Comparison of ENCODE assay signal across 8 cellular contexts in genomic region chr16:46388354-46388753, GRCh38.
DNase-seq lines count a peak whose midpoint lies in the region; ATAC-seq and TF ChIP-seq lines count a peak whose summit lies in the region.
"Not testable (repeated sequence)": the region's sequence is repeated elsewhere in the genome, so short reads cannot be mapped to it uniquely, and the experiment has no call there.

No MANE protein-coding gene starts in this region.

- not testable (repeated sequence) for H3K27ac Mint-ChIP-seq in T-helper 2 cell treated with Interferon-gamma antibody and Interleukin-4, amounts not matched to agents 5 μg/mL and 100 μg/mL, for 36 hours; stimulated activated naive B cell treated with anti-CD40 and anti-IgM and Interleukin-4, amounts not matched to agents 10 μg/mL and 1 μg/mL and 100 μg/mL, for 72 hours

- H3K36me3 Mint-ChIP-seq in T-helper 2 cell treated with Interferon-gamma antibody and Interleukin-4, amounts not matched to agents 5 μg/mL and 100 μg/mL, for 36 hours (ENCODE audit: low read depth) = not testable (repeated sequence)
- H3K36me3 Mint-ChIP-seq in stimulated activated naive B cell treated with anti-CD40 and anti-IgM and Interleukin-4, amounts not matched to agents 10 μg/mL and 1 μg/mL and 100 μg/mL, for 72 hours = peaks cover 7 to 11% of the 10 kb centered on the region in 2 donors

- H2AFZ ChIP-seq in MM.1S (ENCODE audit: low read length) = not testable (repeated sequence)

- not testable (repeated sequence) for H3K9me3 ChIP-seq in MM.1S (replicated peaks; ENCODE audit: insufficient read depth, low read length)

- H3F3A ChIP-seq in MM.1S (ENCODE audit: insufficient read depth, low read length) = not testable (repeated sequence)

- H3K4me3 ChIP-seq in MM.1S (ENCODE audit: low read length) = not testable (repeated sequence)

- not testable (repeated sequence) for TF ChIP-seq CTCF in MM.1S (IDR thresholded peaks at IDR 0.05; ENCODE audit: low read length)

- H4K20me1 ChIP-seq in MM.1S (ENCODE audit: insufficient read depth, low read length) = not testable (repeated sequence)

- H3K27ac ChIP-seq in MM.1S (ENCODE audit: low read length) = not testable (repeated sequence)

- not testable (repeated sequence) for H3K27me3 ChIP-seq in MM.1S (replicated peaks; ENCODE audit: insufficient read depth, low read length)

- H3K4me3 Mint-ChIP-seq in T-helper 2 cell treated with Interferon-gamma antibody and Interleukin-4, amounts not matched to agents 5 μg/mL and 100 μg/mL, for 36 hours; stimulated activated naive B cell treated with anti-CD40 and anti-IgM and Interleukin-4, amounts not matched to agents 10 μg/mL and 1 μg/mL and 100 μg/mL, for 72 hours: not testable (repeated sequence)

- H3K4me1 ChIP-seq in MM.1S (ENCODE audit: low read length) = not testable (repeated sequence)

- DNase-seq in A172 (ENCODE audit: low spot score) (peak; percentile 67), G401 (ENCODE audit: low spot score) (peak; percentile 33), MM.1S (peak; percentile 19), ecto neural progenitor cell (ENCODE audit: low spot score) (peak; percentile 74), islet precursor cell (peak; percentile 53), myocyte (ENCODE audit: low read depth) (peak; percentile 33)
- DNase-seq in T-helper 2 cell treated with Interferon-gamma antibody and Interleukin-4, amounts not matched to agents 5 μg/mL and 100 μg/mL, for 36 hours (ENCODE audit: low spot score) = peak; percentile 55
- peak; percentile 47 for DNase-seq in stimulated activated naive B cell treated with anti-CD40 and anti-IgM and Interleukin-4, amounts not matched to agents 10 μg/mL and 1 μg/mL and 100 μg/mL, for 72 hours

- not testable (repeated sequence) for H3K27me3 Mint-ChIP-seq in T-helper 2 cell treated with Interferon-gamma antibody and Interleukin-4, amounts not matched to agents 5 μg/mL and 100 μg/mL, for 36 hours (ENCODE audit: low read depth); stimulated activated naive B cell treated with anti-CD40 and anti-IgM and Interleukin-4, amounts not matched to agents 10 μg/mL and 1 μg/mL and 100 μg/mL, for 72 hours

- in situ Hi-C loops in G401 (cut with HindIII; ENCODE audit: low sequenced_read_pairs) = not testable (repeated sequence)

- H3K9me3 Mint-ChIP-seq in T-helper 2 cell treated with Interferon-gamma antibody and Interleukin-4, amounts not matched to agents 5 μg/mL and 100 μg/mL, for 36 hours = peaks cover 17% of the 10 kb centered on the region
- peaks cover 12 to 15% of the 10 kb centered on the region in 2 donors for H3K9me3 Mint-ChIP-seq in stimulated activated naive B cell treated with anti-CD40 and anti-IgM and Interleukin-4, amounts not matched to agents 10 μg/mL and 1 μg/mL and 100 μg/mL, for 72 hours

- H3K79me2 ChIP-seq in MM.1S (ENCODE audit: low read length) = not testable (repeated sequence)

- H3K9ac ChIP-seq in MM.1S (ENCODE audit: low read length) = not testable (repeated sequence)

- not testable (repeated sequence) for ATAC-seq in stimulated activated naive B cell treated with anti-CD40 and anti-IgM and Interleukin-4, amounts not matched to agents 10 μg/mL and 1 μg/mL and 100 μg/mL, for 72 hours (replicated peaks)

- H3K36me3 ChIP-seq in MM.1S (replicated peaks; ENCODE audit: insufficient read depth, low read length) = not testable (repeated sequence)

- H3K4me2 ChIP-seq in MM.1S (ENCODE audit: low read depth, low read length) = not testable (repeated sequence)

- H3K9me2 ChIP-seq in MM.1S (replicated peaks; ENCODE audit: insufficient read depth, low read length) = not testable (repeated sequence)

- H3K4me1 Mint-ChIP-seq in T-helper 2 cell treated with Interferon-gamma antibody and Interleukin-4, amounts not matched to agents 5 μg/mL and 100 μg/mL, for 36 hours (ENCODE audit: low read depth); stimulated activated naive B cell treated with anti-CD40 and anti-IgM and Interleukin-4, amounts not matched to agents 10 μg/mL and 1 μg/mL and 100 μg/mL, for 72 hours: not testable (repeated sequence)

Comparison
In these comparisons a context has a peak if more than half of its experiments do, and no peak if none do; other contexts are left out.
1. DNase-seq: peak in every context shown above with its lines; median percentile 74 in ecto neural progenitor cell; 67 in A172; 55 in T-helper 2 cell treated with Interferon-gamma antibody and Interleukin-4, amounts not matched to agents 5 μg/mL and 100 μg/mL, for 36 hours; 53 in islet precursor cell; 47 in stimulated activated naive B cell treated with anti-CD40 and anti-IgM and Interleukin-4, amounts not matched to agents 10 μg/mL and 1 μg/mL and 100 μg/mL, for 72 hours; 33 in G401; 33 in myocyte; 19 in MM.1S.